In the genomic region with DNA sequence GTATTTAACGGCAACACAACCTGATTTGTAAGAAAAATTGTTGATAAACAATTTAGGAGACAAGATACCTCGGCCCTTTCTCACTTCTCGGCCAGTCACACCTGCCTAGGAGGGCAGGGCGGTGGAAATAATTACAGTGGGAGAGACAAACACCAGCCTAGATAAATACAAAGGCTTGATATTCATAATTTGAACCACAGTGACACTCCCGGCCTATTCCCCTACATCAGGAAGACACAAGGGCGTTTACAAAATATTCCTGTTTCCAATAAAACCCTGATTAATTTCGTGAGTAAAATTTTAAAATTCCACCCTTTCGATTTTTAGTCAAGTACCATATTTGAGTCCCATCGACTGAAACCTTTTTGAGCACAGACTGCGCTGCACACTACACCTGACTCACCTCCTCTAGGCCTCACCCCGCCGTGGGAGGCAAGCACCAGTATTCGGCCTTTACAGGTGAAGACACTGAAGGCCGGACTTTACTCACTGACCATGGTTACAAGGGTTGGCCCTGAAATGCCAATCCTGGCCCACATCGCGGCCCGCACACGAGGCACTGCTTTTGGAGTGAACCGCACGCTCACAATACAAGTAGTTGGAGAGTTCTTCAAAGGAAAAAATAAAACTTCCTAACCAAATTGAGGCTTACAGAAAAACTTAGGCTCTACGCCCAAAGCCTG, we compare ENCODE assay signal across 2 cellular contexts.
A peak's percentile ranks its signal among the peaks of the same experiment; 100 is the strongest.
TF ChIP-seq lines count a peak whose summit lies in the region.

No MANE protein-coding gene starts in this region.

TF ChIP-seq in SK-N-SH treated with all-trans-retinoic acid at 6 μM for 48 hours, 23 proteins besides CTCF, POLR2A, EP300 and RAD21:
- TF ChIP-seq, protein P1, sequence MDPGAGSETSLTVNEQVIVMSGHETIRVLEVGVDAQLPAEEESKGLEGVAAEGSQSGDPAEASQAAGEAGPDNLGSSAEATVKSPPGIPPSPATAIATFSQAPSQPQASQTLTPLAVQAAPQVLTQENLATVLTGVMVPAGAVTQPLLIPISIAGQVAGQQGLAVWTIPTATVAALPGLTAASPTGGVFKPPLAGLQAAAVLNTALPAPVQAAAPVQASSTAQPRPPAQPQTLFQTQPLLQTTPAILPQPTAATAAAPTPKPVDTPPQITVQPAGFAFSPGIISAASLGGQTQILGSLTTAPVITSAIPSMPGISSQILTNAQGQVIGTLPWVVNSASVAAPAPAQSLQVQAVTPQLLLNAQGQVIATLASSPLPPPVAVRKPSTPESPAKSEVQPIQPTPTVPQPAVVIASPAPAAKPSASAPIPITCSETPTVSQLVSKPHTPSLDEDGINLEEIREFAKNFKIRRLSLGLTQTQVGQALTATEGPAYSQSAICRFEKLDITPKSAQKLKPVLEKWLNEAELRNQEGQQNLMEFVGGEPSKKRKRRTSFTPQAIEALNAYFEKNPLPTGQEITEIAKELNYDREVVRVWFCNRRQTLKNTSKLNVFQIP (CRISPR knock-in tag; IDR thresholded peaks at IDR 0.05; ENCODE audit: borderline replicate concordance, low read depth) = no peak
- TF ChIP-seq, protein P2, sequence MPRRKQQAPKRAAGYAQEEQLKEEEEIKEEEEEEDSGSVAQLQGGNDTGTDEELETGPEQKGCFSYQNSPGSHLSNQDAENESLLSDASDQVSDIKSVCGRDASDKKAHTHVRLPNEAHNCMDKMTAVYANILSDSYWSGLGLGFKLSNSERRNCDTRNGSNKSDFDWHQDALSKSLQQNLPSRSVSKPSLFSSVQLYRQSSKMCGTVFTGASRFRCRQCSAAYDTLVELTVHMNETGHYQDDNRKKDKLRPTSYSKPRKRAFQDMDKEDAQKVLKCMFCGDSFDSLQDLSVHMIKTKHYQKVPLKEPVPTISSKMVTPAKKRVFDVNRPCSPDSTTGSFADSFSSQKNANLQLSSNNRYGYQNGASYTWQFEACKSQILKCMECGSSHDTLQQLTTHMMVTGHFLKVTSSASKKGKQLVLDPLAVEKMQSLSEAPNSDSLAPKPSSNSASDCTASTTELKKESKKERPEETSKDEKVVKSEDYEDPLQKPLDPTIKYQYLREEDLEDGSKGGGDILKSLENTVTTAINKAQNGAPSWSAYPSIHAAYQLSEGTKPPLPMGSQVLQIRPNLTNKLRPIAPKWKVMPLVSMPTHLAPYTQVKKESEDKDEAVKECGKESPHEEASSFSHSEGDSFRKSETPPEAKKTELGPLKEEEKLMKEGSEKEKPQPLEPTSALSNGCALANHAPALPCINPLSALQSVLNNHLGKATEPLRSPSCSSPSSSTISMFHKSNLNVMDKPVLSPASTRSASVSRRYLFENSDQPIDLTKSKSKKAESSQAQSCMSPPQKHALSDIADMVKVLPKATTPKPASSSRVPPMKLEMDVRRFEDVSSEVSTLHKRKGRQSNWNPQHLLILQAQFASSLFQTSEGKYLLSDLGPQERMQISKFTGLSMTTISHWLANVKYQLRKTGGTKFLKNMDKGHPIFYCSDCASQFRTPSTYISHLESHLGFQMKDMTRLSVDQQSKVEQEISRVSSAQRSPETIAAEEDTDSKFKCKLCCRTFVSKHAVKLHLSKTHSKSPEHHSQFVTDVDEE (CRISPR knock-in tag; IDR thresholded peaks at IDR 0.05) = no peak
- TF ChIP-seq, protein P3, sequence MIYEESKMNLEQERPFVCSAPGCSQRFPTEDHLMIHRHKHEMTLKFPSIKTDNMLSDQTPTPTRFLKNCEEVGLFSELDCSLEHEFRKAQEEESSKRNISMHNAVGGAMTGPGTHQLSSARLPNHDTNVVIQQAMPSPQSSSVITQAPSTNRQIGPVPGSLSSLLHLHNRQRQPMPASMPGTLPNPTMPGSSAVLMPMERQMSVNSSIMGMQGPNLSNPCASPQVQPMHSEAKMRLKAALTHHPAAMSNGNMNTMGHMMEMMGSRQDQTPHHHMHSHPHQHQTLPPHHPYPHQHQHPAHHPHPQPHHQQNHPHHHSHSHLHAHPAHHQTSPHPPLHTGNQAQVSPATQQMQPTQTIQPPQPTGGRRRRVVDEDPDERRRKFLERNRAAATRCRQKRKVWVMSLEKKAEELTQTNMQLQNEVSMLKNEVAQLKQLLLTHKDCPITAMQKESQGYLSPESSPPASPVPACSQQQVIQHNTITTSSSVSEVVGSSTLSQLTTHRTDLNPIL (CRISPR knock-in tag; IDR thresholded peaks at IDR 0.05; ENCODE audit: low read depth) = no peak

TF ChIP-seq in K562, 482 proteins besides CTCF, POLR2A, EP300 and RAD21 (continued from another document):
- TF ChIP-seq, protein P4, sequence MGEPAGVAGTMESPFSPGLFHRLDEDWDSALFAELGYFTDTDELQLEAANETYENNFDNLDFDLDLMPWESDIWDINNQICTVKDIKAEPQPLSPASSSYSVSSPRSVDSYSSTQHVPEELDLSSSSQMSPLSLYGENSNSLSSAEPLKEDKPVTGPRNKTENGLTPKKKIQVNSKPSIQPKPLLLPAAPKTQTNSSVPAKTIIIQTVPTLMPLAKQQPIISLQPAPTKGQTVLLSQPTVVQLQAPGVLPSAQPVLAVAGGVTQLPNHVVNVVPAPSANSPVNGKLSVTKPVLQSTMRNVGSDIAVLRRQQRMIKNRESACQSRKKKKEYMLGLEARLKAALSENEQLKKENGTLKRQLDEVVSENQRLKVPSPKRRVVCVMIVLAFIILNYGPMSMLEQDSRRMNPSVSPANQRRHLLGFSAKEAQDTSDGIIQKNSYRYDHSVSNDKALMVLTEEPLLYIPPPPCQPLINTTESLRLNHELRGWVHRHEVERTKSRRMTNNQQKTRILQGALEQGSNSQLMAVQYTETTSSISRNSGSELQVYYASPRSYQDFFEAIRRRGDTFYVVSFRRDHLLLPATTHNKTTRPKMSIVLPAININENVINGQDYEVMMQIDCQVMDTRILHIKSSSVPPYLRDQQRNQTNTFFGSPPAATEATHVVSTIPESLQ (CRISPR knock-in tag; IDR thresholded peaks at IDR 0.05) = no peak
- TF ChIP-seq POLR2H (tag; IDR thresholded peaks at IDR 0.05; ENCODE audit: low read depth) (0 out of 2 replicates have a peak, but pooled peaks have one; percentile 9), BHLHE40 (IDR thresholded peaks at IDR 0.05; ENCODE audit: low read length) (no peak), TRIM24 (IDR thresholded peaks at IDR 0.05) (0 out of 4 replicates have a peak, but pooled peaks of 1 of the 2 experiments have one; percentile 12)
